Comparison of ENCODE assay signal across 15 cellular contexts in the genomic region with DNA sequence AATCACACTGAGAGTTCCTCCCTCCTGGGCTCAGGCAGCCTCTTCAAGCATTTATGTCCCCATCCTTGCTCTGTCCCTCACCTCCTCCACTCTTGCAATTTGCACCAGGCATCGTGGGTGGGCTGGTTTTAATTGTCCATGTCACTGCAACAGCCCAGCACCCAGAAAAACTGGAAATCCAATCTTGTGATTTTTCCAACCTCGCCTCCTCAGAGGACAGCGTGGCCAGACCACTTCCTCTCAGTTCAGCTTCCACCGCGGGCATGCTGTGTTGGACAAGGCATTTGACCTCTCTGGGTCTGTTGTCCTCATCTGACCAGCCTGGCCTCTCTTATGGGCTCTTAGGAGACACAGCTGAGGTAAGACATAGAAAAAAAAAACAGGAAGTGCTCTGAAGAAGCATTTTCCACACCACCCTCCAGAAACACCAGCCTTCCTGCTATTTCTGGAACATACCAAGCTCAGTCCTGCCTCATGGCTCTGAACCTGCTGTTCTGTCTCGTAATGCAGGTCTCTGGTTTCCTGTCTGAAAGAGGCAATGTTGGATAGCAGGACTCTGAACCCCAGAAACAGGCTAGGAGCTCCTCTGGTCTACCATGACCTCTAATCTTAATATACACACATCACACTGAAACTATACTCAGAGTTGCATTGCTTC. TPM values are rescaled to one million over a fixed set of nuclear protein-coding genes. Genes with fewer than 3 reads are reported as not detected.
DNase-seq lines count a peak whose midpoint lies in the region; ATAC-seq and TF ChIP-seq lines count a peak whose summit lies in the region.
"Had no signal": no experiment of that assay in that cellular context is flagged by ENCODE, and none has a peak within 500 bp of the region (broad histone marks: within the 10 kb centered on the region; RNA-seq: fewer than 3 reads in every experiment).

No MANE protein-coding gene starts in this region.

- H3K27me3 ChIP-seq in left ventricle myocardium inferior (ENCODE audit: low read depth) (peaks cover 46% of the 10 kb centered on the region), liver (ENCODE audit: control insufficient read depth in 4 of 4, insufficient read depth in 4 of 4, low read length in 3 of 4) (no peaks in the 10 kb centered on the region)

- H3K36me3 Mint-ChIP-seq in HFFc6 (ENCODE audit: low read depth) = no peaks in the 10 kb centered on the region

- no peaks in the 10 kb centered on the region for H3K36me3 ChIP-seq in left ventricle myocardium inferior
- no peaks in the 10 kb centered on the region for H3K36me3 ChIP-seq in liver (ENCODE audit: control insufficient read depth in 4 of 4, insufficient read depth in 3 of 4, low read depth in 1 of 4, low read length in 3 of 4)

- intact Hi-C loops in Right ventricle myocardium superior (cut with DNase I) (no loop called here), left ventricle myocardium inferior (cut with micrococcal nuclease) (no loop called here)

- H3K4me3 ChIP-seq in left ventricle myocardium inferior = no peak overlapping the region
- H3K4me3 ChIP-seq in liver (ENCODE audit: low read depth in 1 of 3, low read length in 3 of 3) = no peak overlapping the region

- no peak overlapping the region for H3K27ac Mint-ChIP-seq in HFFc6

- peaks cover 19% of the 10 kb centered on the region for H3K27me3 Mint-ChIP-seq in HFFc6 (ENCODE audit: insufficient read depth)

- no peak overlapping the region for H3K4me3 Mint-ChIP-seq in HFFc6

- no peak for TF ChIP-seq RAD21 in liver (IDR thresholded peaks at IDR 0.05)

- no peaks in the 10 kb centered on the region for H3K9me3 Mint-ChIP-seq in HFFc6

- H3K27ac ChIP-seq in left ventricle myocardium inferior (replicated peaks) = no peak overlapping the region
- no peak overlapping the region for H3K27ac ChIP-seq in liver (ENCODE audit: low read depth in 1 of 2, low read length in 2 of 2)
- H3K27ac ChIP-seq: foreskin keratinocyte had no signal

- H3K4me1 ChIP-seq in left ventricle myocardium inferior (no peaks in the 10 kb centered on the region), liver (ENCODE audit: control insufficient read depth in 4 of 4, insufficient read depth in 4 of 4, low read length in 3 of 4) (no peaks in the 10 kb centered on the region)
- H3K4me1 ChIP-seq: foreskin keratinocyte had no signal

- no peak for TF ChIP-seq CTCF in left ventricle myocardium inferior (IDR thresholded peaks at IDR 0.05; ENCODE audit: borderline replicate concordance)
- no peak for TF ChIP-seq CTCF in liver (IDR thresholded peaks at IDR 0.05; ENCODE audit: low read depth, low read length, missing input control)
- TF ChIP-seq CTCF in HFFc6 (IDR thresholded peaks at IDR 0.05) = no peak

- H3K9ac ChIP-seq in liver (ENCODE audit: low read depth in 1 of 2, low read length in 2 of 2) = no peak overlapping the region

- H3K9me3 ChIP-seq in left ventricle myocardium inferior (replicated peaks) (no peaks in the 10 kb centered on the region), liver (ENCODE audit: control insufficient read depth in 4 of 4, low read length in 3 of 4) (no peaks in the 10 kb centered on the region)

- DNase-seq in Right ventricle myocardium superior (peak; percentile 48), left ventricle myocardium inferior (no peak), SKM-1 (lab: John Stamatoyannopoulos, UW; ENCODE audit: unreplicated experiment) (peak; percentile 88), GM19240 (ENCODE audit: insufficient read length, low spot score) (no peak), HFFc6 (no peak), T1000 (lab: John Stamatoyannopoulos, UW) (no peak)
- DNase-seq: activated T-cell treated with anti-CD3 and anti-CD28 coated beads, Interleukin-2, amount 50 U/mL, for 48 hours; central memory CD4-positive, alpha-beta T cell; foreskin keratinocyte; NCI-H187; stimulated activated CD4-positive, alpha-beta T cell treated with anti-CD3 and anti-CD28 coated beads, Interleukin-4, amount 100 ng/mL, for 24 hours had no signal

- peaks cover 10% of the 10 kb centered on the region for H3K4me1 Mint-ChIP-seq in HFFc6 (ENCODE audit: low read depth)

- ATAC-seq in Right ventricle myocardium superior (ENCODE audit: poor library complexity) (peak; percentile 77), HG02623 (IDR thresholded peaks at IDR 0.05; ENCODE audit: unreplicated experiment) (no peak)
- ATAC-seq: foreskin keratinocyte had no signal

- 59% methylated on average over 6 of the region's 6 CpGs for WGBS in liver

TF ChIP-seq in liver, 16 proteins besides CTCF, POLR2A, EP300 and RAD21:
- TF ChIP-seq RXRA (IDR thresholded peaks at IDR 0.05) (peak in 1 of 2 donors; percentile 50), FOXA1 (IDR thresholded peaks at IDR 0.05) (no peak), SP1 (IDR thresholded peaks at IDR 0.05) (peak; percentile 10)

RNA-seq across cellular contexts. Expression of a gene that starts 8.3 kb away (rescaled TPM):
- total RNA-seq in Right ventricle myocardium superior (not detected), left ventricle myocardium inferior (not detected), liver (not detected)
- polyA plus RNA-seq in liver = not detected
- not detected for total RNA-seq in HFFc6 (2021; fragmentation: NEBNext Ultra II Directional; extraction: Animal tissue kit (Norgen Biotek cat#: 25700))
- total RNA-seq: foreskin keratinocyte; mononuclear cell; T-helper 1 cell treated with Interleukin-12 subunit alpha and Interleukin-12 subunit beta and Interleukin-4 antibody, amounts not matched to agents 30 ng/mL and 1 ng/mL, for 36 hours had no signal
- polyA plus RNA-seq: foreskin keratinocyte had no signal

RNA-seq across cellular contexts. Expression of a gene that starts 39.4 kb away (rescaled TPM):
- total RNA-seq in Right ventricle myocardium superior = 21.0 TPM
- 27.3 TPM for total RNA-seq in left ventricle myocardium inferior
- total RNA-seq in liver = 10 to 100 TPM; 13.6 to 17.9 TPM
- 10 to 100 TPM in 1 of 2 donors, 1 to 10 TPM in 1; 6.5 to 15.2 TPM for polyA plus RNA-seq in liver
- 10 to 100 TPM; 33.5 to 38.0 (median 36.0) TPM for total RNA-seq in HFFc6 (2021; fragmentation: NEBNext Ultra II Directional; extraction: Animal tissue kit (Norgen Biotek cat#: 25700))

Comparison
In these comparisons a context has a peak if more than half of its experiments do, and no peak if none do; other contexts are left out.
1. DNase-seq: peak in Right ventricle myocardium superior (single experiment) and SKM-1 (single experiment); none in left ventricle myocardium inferior (single experiment), GM19240 (single experiment), HFFc6 (single experiment) and T1000 (single experiment).